Comparison of ENCODE assay signal across 23 cellular contexts in genomic region chr1:84095308-84095707, GRCh38. TPM values are rescaled to one million over a fixed set of nuclear protein-coding genes. Genes with fewer than 3 reads are reported as not detected.
DNase-seq lines count a peak whose midpoint lies in the region; ATAC-seq, FAIRE-seq and TF ChIP-seq lines count a peak whose summit lies in the region.
"Had no signal": no experiment of that assay in that cellular context is flagged by ENCODE, and none has a peak within 500 bp of the region (broad histone marks: within the 10 kb centered on the region; RNA-seq: fewer than 3 reads in every experiment).

No MANE protein-coding gene starts in this region.

- peak overlapping the region; percentile 67 for H2BK5ac ChIP-seq in IMR-90 (ENCODE audit: low read depth, low read length, poor library complexity, severe bottlenecking)
- H2BK5ac ChIP-seq in H1 (ENCODE audit: low read depth, low read length): no peak overlapping the region

- DNase-seq in D721Med (ENCODE audit: insufficient read length, low spot score) (no peak), IMR-90 (no peak), GM12878 (ENCODE audit: low read depth, low spot score) (no peak), H1 (ENCODE audit: low read depth in 1 of 2, low spot score in 2 of 2) (no peak), COLO668 (lab: John Stamatoyannopoulos, UW; ENCODE audit: unreplicated experiment) (no peak), nephron progenitor cell (no peak)
- DNase-seq: 8988T; ACHN; AML-193; C1 segment of cervical spinal cord; Caco-2; CD4-positive, alpha-beta memory T cell; DMS 273 treated with DMSO at 0.1 percent for 48 hours; DMS79; EL; GDM1; GOT3; H7; HCEC 1CT had no signal

- peaks cover 14 to 35% of the 10 kb centered on the region in 2 experiments for H3K79me1 ChIP-seq in IMR-90 (ENCODE audit: low read depth in 1 of 2, low read length in 2 of 2)
- H3K79me1 ChIP-seq in H1 (ENCODE audit: low read depth, low read length): no peaks in the 10 kb centered on the region; the same call in 1 of the 2 replicates

- H3K36me3 Mint-ChIP-seq in nephron progenitor cell (ENCODE audit: low read depth): peaks cover 77% of the 10 kb centered on the region

- H3K14ac ChIP-seq in IMR-90 (replicated peaks; ENCODE audit: low read depth, low read length) (no peak overlapping the region), H1 (ENCODE audit: insufficient read length) (no peak overlapping the region)

- H4K5ac ChIP-seq in IMR-90 (ENCODE audit: low read depth, low read length) (no peak overlapping the region), H1 (ENCODE audit: insufficient read length, low read depth, low read length) (no peak overlapping the region)

- no peaks in the 10 kb centered on the region for H3K27me3 Mint-ChIP-seq in nephron progenitor cell (ENCODE audit: low read depth, poor library complexity)

- no peaks in the 10 kb centered on the region for H3K9me3 ChIP-seq in IMR-90 (ENCODE audit: control insufficient read depth, insufficient read depth, low read length)
- H3K9me3 ChIP-seq in GM12878 (replicated peaks; ENCODE audit: control insufficient read depth, insufficient read depth, low read length): no peaks in the 10 kb centered on the region; the same call in 1 of the 3 replicates
- H3K9me3 ChIP-seq in H1 (ENCODE audit: insufficient read depth in 2 of 2, low read depth in 1 of 2, low read length in 1 of 2): no peaks in the 10 kb centered on the region; a peak in 1 of 4 replicates
- H3K9me3 ChIP-seq: Caco-2 had no signal

- H3K36me3 ChIP-seq in IMR-90 (ENCODE audit: control insufficient read depth, insufficient read depth, low read length): 0 out of 2 replicates have a peak, but pooled peaks cover 2% of the 10 kb centered on the region
- H3K36me3 ChIP-seq in GM12878 (ENCODE audit: control insufficient read depth in 2 of 2, insufficient read depth in 2 of 2, low read length in 1 of 2): no peaks in the 10 kb centered on the region
- no peaks in the 10 kb centered on the region for H3K36me3 ChIP-seq in H1 (ENCODE audit: control insufficient read depth in 2 of 4, insufficient read depth in 4 of 4, low read length in 3 of 4)

- dilution Hi-C loops in IMR-90 (cut with HindIII; ENCODE audit: low sequenced_read_pairs, unreplicated experiment): no loop called here

- no peak overlapping the region for H2BK12ac ChIP-seq in H1 (ENCODE audit: low read depth, low read length)

- no peak overlapping the region for H2AK5ac ChIP-seq in IMR-90 (ENCODE audit: low read depth, low read length)
- no peak overlapping the region for H2AK5ac ChIP-seq in H1 (ENCODE audit: low read depth, low read length)

- H2AK9ac ChIP-seq in IMR-90 (replicated peaks; ENCODE audit: low read depth, low read length, poor library complexity): no peak overlapping the region

- H4K8ac ChIP-seq in IMR-90 (ENCODE audit: low read depth in 2 of 2, low read length in 2 of 2) (no peak overlapping the region), H1 (ENCODE audit: extremely low read depth, insufficient read depth, low read length) (no peak overlapping the region)

- TF ChIP-seq POLR2A in IMR-90 (IDR thresholded peaks at IDR 0.05; ENCODE audit: low read depth, low read length): no peak
- TF ChIP-seq POLR2A in GM12878 (IDR thresholded peaks at IDR 0.05; ENCODE audit: low read depth, low read length): no peak
- no peak for TF ChIP-seq POLR2A in H1 (IDR thresholded peaks at IDR 0.05; ENCODE audit: control extremely low read depth in 1 of 2, low read depth in 2 of 2, low read length in 2 of 2)

- no peaks in the 10 kb centered on the region for H3K23me2 ChIP-seq in H1 (ENCODE audit: low read depth, low read length)

- intact Hi-C loops in IMR-90 (cut with micrococcal nuclease): no loop called here
- intact Hi-C loops in GM12878 (cut with micrococcal nuclease; ENCODE audit: unreplicated experiment): no loop called here

- CTCF ChIA-PET in IMR-90 (lab: Yijun Ruan, JAX) (no interaction called here), GM12878 (lab: Yijun Ruan, JAX) (interaction anchor here (0.6 kb wide), 1 partner anchor 316 kb away, joined by 3 read pairs; no protein-coding TSS in a partner anchor), H1 (lab: Charles Lee; ENCODE audit: partially characterized antibody) (interaction anchor here (1.5 kb wide), 1 partner anchor 29 kb away, joined by 3 read pairs; no protein-coding TSS in a partner anchor)

- H3K27ac ChIP-seq in IMR-90 (ENCODE audit: insufficient read depth, low read length) (no peak overlapping the region), GM12878 (ENCODE audit: control insufficient read depth, insufficient read depth) (no peak overlapping the region), H1 (ENCODE audit: low read depth, low read length) (no peak overlapping the region)
- H3K27ac ChIP-seq: A549 had no signal

- H3K23ac ChIP-seq in IMR-90 (ENCODE audit: low read depth, low read length): no peak overlapping the region
- no peak overlapping the region for H3K23ac ChIP-seq in H1 (ENCODE audit: insufficient read length)

- no peaks in the 10 kb centered on the region for H4K20me1 ChIP-seq in IMR-90 (ENCODE audit: insufficient read depth, low read length)
- H4K20me1 ChIP-seq in GM12878 (ENCODE audit: control insufficient read depth, insufficient read depth): no peaks in the 10 kb centered on the region
- no peaks in the 10 kb centered on the region for H4K20me1 ChIP-seq in H1 (replicated peaks in 1 of 2; ENCODE audit: control insufficient read depth in 1 of 2, insufficient read depth in 2 of 2, low read length in 2 of 2)

- H3K27me3 ChIP-seq in IMR-90 (ENCODE audit: control insufficient read depth, insufficient read depth, low read length): no peaks in the 10 kb centered on the region
- no peaks in the 10 kb centered on the region for H3K27me3 ChIP-seq in GM12878 (replicated peaks in 1 of 2; ENCODE audit: control insufficient read depth in 2 of 2, insufficient read depth in 2 of 2, low read length in 1 of 2)
- no peaks in the 10 kb centered on the region for H3K27me3 ChIP-seq in H1 (replicated peaks in 1 of 4; ENCODE audit: control insufficient read depth in 3 of 4, extremely low read depth in 1 of 4, insufficient read depth in 3 of 4, low read length in 3 of 4)

- H3K9me1 ChIP-seq in IMR-90 (ENCODE audit: insufficient read depth, low read length): 0 out of 2 replicates have a peak, but pooled peaks cover 3% of the 10 kb centered on the region

- H3K4me3 Mint-ChIP-seq in nephron progenitor cell: no peak overlapping the region
- H3K4me3 Mint-ChIP-seq: CD4-positive, alpha-beta memory T cell had no signal

- no peak overlapping the region for H3K56ac ChIP-seq in IMR-90 (ENCODE audit: extremely low read depth, insufficient read depth, low read length)
- no peak overlapping the region for H3K56ac ChIP-seq in H1 (replicated peaks; ENCODE audit: insufficient read length, low read depth, low read length)

- H3K9me3 Mint-ChIP-seq in nephron progenitor cell: peaks cover 46% of the 10 kb centered on the region

- H3K9ac ChIP-seq in IMR-90 (ENCODE audit: low read depth, low read length): no peak overlapping the region
- no peak overlapping the region for H3K9ac ChIP-seq in GM12878 (ENCODE audit: control insufficient read depth, insufficient read depth, low read length)
- H3K9ac ChIP-seq in H1 (replicated peaks in 1 of 4; ENCODE audit: extremely low read depth in 1 of 4, low read depth in 3 of 4, low read length in 3 of 4): no peak overlapping the region

- POLR2A ChIA-PET in IMR-90 (lab: Charles Lee; ENCODE audit: unreplicated experiment) (no interaction called here), GM12878 (lab: Charles Lee) (no interaction called here), H1 (lab: Charles Lee; ENCODE audit: partially characterized antibody) (no interaction called here)

- H3K4me3 ChIP-seq in IMR-90 (ENCODE audit: insufficient read depth, low read depth, low read length): no peak overlapping the region
- H3K4me3 ChIP-seq in GM12878: no peak overlapping the region
- no peak overlapping the region for H3K4me3 ChIP-seq in H1 (ENCODE audit: extremely low read depth in 1 of 4, insufficient read depth in 2 of 4, low read depth in 3 of 4, low read length in 4 of 4)
- H3K4me3 ChIP-seq: A549 had no signal

- TF ChIP-seq CTCF in D721Med (IDR thresholded peaks at IDR 0.05; ENCODE audit: insufficient read depth, missing control alignments): no peak
- TF ChIP-seq CTCF in IMR-90 (conservative IDR thresholded peaks at IDR 0.05; ENCODE audit: low read depth, low read length): no peak
- no peak for TF ChIP-seq CTCF in GM12878 (IDR thresholded peaks at IDR 0.05 in 2 of 3, conservative IDR thresholded peaks at IDR 0.05 in 1 of 3; ENCODE audit: control insufficient read depth in 2 of 3, extremely low read depth in 1 of 3, insufficient read depth in 1 of 3, low read depth in 3 of 3, low read length in 3 of 3)
- TF ChIP-seq CTCF in H1 (IDR thresholded peaks at IDR 0.05; ENCODE audit: control extremely low read depth in 1 of 3, insufficient read depth in 1 of 3, low read depth in 1 of 3, low read length in 3 of 3): no peak
- TF ChIP-seq CTCF in nephron progenitor cell (IDR thresholded peaks at IDR 0.05): no peak

- H3K4me1 Mint-ChIP-seq in nephron progenitor cell: no peaks in the 10 kb centered on the region

- no peak for TF ChIP-seq EP300 in GM12878 (IDR thresholded peaks at IDR 0.05; ENCODE audit: borderline replicate concordance in 1 of 2, control insufficient read depth in 1 of 2, low read depth in 2 of 2, low read length in 2 of 2)
- no peak for TF ChIP-seq EP300 in H1 (IDR thresholded peaks at IDR 0.05; ENCODE audit: borderline replicate concordance in 1 of 2, low read depth in 2 of 2, low read length in 2 of 2)

- RAD21 ChIA-PET in GM12878 (lab: Charles Lee; ENCODE audit: unreplicated experiment): no interaction called here

- H4K91ac ChIP-seq in IMR-90 (ENCODE audit: insufficient read depth, low read depth, low read length) (no peak overlapping the region), H1 (replicated peaks; ENCODE audit: insufficient read length, low read length) (no peak overlapping the region)

- H3K4me2 ChIP-seq in IMR-90 (ENCODE audit: low read depth, low read length): no peak overlapping the region
- no peak overlapping the region for H3K4me2 ChIP-seq in GM12878 (ENCODE audit: control insufficient read depth, insufficient read depth)
- H3K4me2 ChIP-seq in H1 (ENCODE audit: insufficient read depth in 1 of 2, low read depth in 2 of 2, low read length in 2 of 2): no peak overlapping the region
- H3K4me2 ChIP-seq: A549 had no signal

- H3K4me1 ChIP-seq in IMR-90 (ENCODE audit: control insufficient read depth, insufficient read depth, low read length) (peaks cover 2% of the 10 kb centered on the region; the same call in 1 of the 2 replicates), GM12878 (ENCODE audit: control insufficient read depth, insufficient read depth, low read length) (peaks cover 3% of the 10 kb centered on the region), H1 (replicated peaks in 1 of 4; ENCODE audit: control insufficient read depth in 3 of 4, insufficient read depth in 4 of 4, low read length in 3 of 4) (no peaks in the 10 kb centered on the region)
- H3K4me1 ChIP-seq: Caco-2 had no signal

- TF ChIP-seq RAD21 in IMR-90 (IDR thresholded peaks at IDR 0.05; ENCODE audit: low read length) (no peak), GM12878 (IDR thresholded peaks at IDR 0.05; ENCODE audit: insufficient read depth, low read depth, low read length) (no peak), H1 (IDR thresholded peaks at IDR 0.05 in 1 of 2, conservative IDR thresholded peaks at IDR 0.05 in 1 of 2; ENCODE audit: low read depth in 2 of 2, low read length in 2 of 2) (no peak)

- H3K79me2 ChIP-seq in GM12878 (ENCODE audit: control insufficient read depth, insufficient read depth, low read length): no peaks in the 10 kb centered on the region
- H3K79me2 ChIP-seq in H1 (ENCODE audit: control insufficient read depth in 1 of 2, insufficient read depth in 2 of 2, low read length in 2 of 2): peaks cover 0 to 46% of the 10 kb centered on the region in 2 experiments; a peak in 2 of 4 replicates

- H2AFZ ChIP-seq in IMR-90 (replicated peaks; ENCODE audit: low read length, poor library complexity) (no peak overlapping the region), GM12878 (ENCODE audit: control insufficient read depth, low read depth, low read length) (no peak overlapping the region), H1 (ENCODE audit: low read length) (no peak overlapping the region)

- SMC1A ChIA-PET in GM12878 (lab: Charles Lee; ENCODE audit: uncharacterized antibody, unreplicated experiment): no interaction called here

- FAIRE-seq in D721Med (lab: Jason Lieb, UNC): peak; percentile 11
- no peak for FAIRE-seq in GM12878 (lab: Jason Lieb, UNC)
- FAIRE-seq in H1 (lab: Jason Lieb, UNC): peak; percentile 13
- FAIRE-seq: A549, GM12891, GM18507 had no signal

- H2BK20ac ChIP-seq in IMR-90 (ENCODE audit: low read depth, low read length) (no peak overlapping the region), H1 (ENCODE audit: low read length) (no peak overlapping the region)

- H3K4ac ChIP-seq in IMR-90 (ENCODE audit: low read depth, low read length) (no peak overlapping the region), H1 (replicated peaks; ENCODE audit: insufficient read length, low read depth, low read length) (no peak overlapping the region)

- H3K18ac ChIP-seq in IMR-90 (ENCODE audit: low read depth, low read length) (no peak overlapping the region), H1 (ENCODE audit: extremely low read depth, low read length) (no peak overlapping the region)

- H2BK15ac ChIP-seq in IMR-90 (ENCODE audit: low read depth, low read length): no peak overlapping the region
- H2BK15ac ChIP-seq in H1 (ENCODE audit: low read length): no peak overlapping the region

- BruUV-seq in IMR-90 (replicated peaks; lab: Mats Ljungman, UMichigan) (no TSS peak), GM12878 (replicated peaks; lab: Mats Ljungman, UMichigan) (no TSS peak)

- H2BK120ac ChIP-seq in IMR-90 (ENCODE audit: low read depth, low read length): no peak overlapping the region
- H2BK120ac ChIP-seq in H1 (replicated peaks; ENCODE audit: low read depth, low read length): no peak overlapping the region

- H3K27ac Mint-ChIP-seq in nephron progenitor cell: no peak overlapping the region

- no peak for ATAC-seq in IMR-90 (ENCODE audit: low read depth)
- no peak for ATAC-seq in GM12878
- no peak for ATAC-seq in HG03045 (IDR thresholded peaks at IDR 0.05; ENCODE audit: unreplicated experiment)
- ATAC-seq: A549 had no signal

- in situ Hi-C loops in IMR-90 (cut with MboI; ENCODE audit: low sequenced_read_pairs): no loop called here
- in situ Hi-C loops in GM12878 (cut with MboI): no loop called here

RNA-seq across cellular contexts. Expression of gene PRKACB, which starts 48.8 kb away (rescaled TPM):
- total RNA-seq in IMR-90 (2012; rRNA removed) (8.2 and 14.2 TPM in 2 replicates), GM12878 (2014; rRNA removed) (4.8 and 5.3 TPM in 2 replicates), GM12878 (2014; rRNA removed; fragmentation: Illumina TruSeq; extraction: Trizol) (7.1 and 8.0 TPM in 2 replicates), GM12878 (2021) (8.6 and 9.0 TPM in 2 replicates)
- polyA plus RNA-seq in IMR-90 (2012; rRNA removed) (5.8 and 8.3 TPM in 2 replicates), GM12878 (2011; rRNA removed) (0.19 TPM in 1 of 2 replicates, not detected in the other), GM12878 (2014; fragmentation: Illumina TruSeq; extraction: Trizol) (7.5 and 10.7 TPM in 2 replicates), GM12878 (2014; fragmentation: Nextera tagmentation; extraction: Ambion mirVana) (1 to 10 TPM; 3.1 to 3.3 TPM), GM12878 (2014; rRNA removed) (3.2 and 3.7 TPM in 2 replicates), GM12878 (2016; fragmentation: Nextera tagmentation; extraction: Ambion mirVana) (1 to 10 TPM; 8.6 TPM), H1 (2011; rRNA removed) (3.9 and 7.8 TPM in 2 replicates)
- polyA plus RNA-seq in IMR-90 (2012; cell fraction: cytosol; rRNA removed): 1.3 and 1.7 TPM in 2 replicates
- polyA plus RNA-seq in IMR-90 (2012; cell fraction: nucleus; rRNA removed; ENCODE audit: low replicate concordance): 0.59 and 7.0 TPM in 2 replicates
- not detected in 2 replicates for total RNA-seq in GM12878 (2013; cell fraction: nucleolus; rRNA removed)
- polyA plus RNA-seq in GM12878 (2011; ENCODE audit: low read depth): 1.8 TPM
- 0.01 and 0.02 TPM in 2 replicates for polyA plus RNA-seq in GM12878 (2011; cell fraction: cytosol; rRNA removed)
- not detected in 2 replicates for polyA plus RNA-seq in GM12878 (2011; cell fraction: nucleus; rRNA removed)
- polyA plus RNA-seq in GM12878 (2012): 3.4 and 3.8 TPM in 2 replicates
- not detected in 2 replicates for polyA minus RNA-seq in GM12878 (2011; rRNA and poly(A)+ RNA removed)
- polyA minus RNA-seq in GM12878 (2011; cell fraction: cytosol; rRNA and poly(A)+ RNA removed): not detected in 2 replicates
- polyA minus RNA-seq in GM12878 (2011; cell fraction: nucleus; rRNA and poly(A)+ RNA removed): 0.10 TPM in 1 of 2 replicates, not detected in the other
- 28.8 and 31.0 TPM in 2 replicates for total RNA-seq in H1 (2021; fragmentation: NEBNext Ultra II Directional; extraction: Animal tissue kit (Norgen Biotek cat#: 25700))
- 9.1 TPM for polyA plus RNA-seq in H1 (2011; cell fraction: cytosol; rRNA removed)
- 2.7 TPM for polyA plus RNA-seq in H1 (2011; cell fraction: nucleus; rRNA removed)
- 8.0 to 20.6 TPM (median 11.5 TPM) in 4 replicates for polyA plus RNA-seq in H1 (2012, experiment 1 of 2)
- 1.5 TPM for polyA plus RNA-seq in H1 (2012, experiment 2 of 2)
- 12.1 TPM for polyA plus RNA-seq in H1 (2013, experiment 1 of 2)
- polyA plus RNA-seq in H1 (2013, experiment 2 of 2): 11.0 TPM
- 14.0 and 16.8 TPM in 2 replicates for polyA minus RNA-seq in H1 (2011; rRNA and poly(A)+ RNA removed)
- 8.7 TPM for polyA minus RNA-seq in H1 (2011; cell fraction: cytosol; rRNA and poly(A)+ RNA removed)
- 23.7 TPM for polyA minus RNA-seq in H1 (2011; cell fraction: nucleus; rRNA and poly(A)+ RNA removed)
